In genomic region chr9:137294091-137294683, GRCh38 we compare ENCODE assay signal across 8 cellular contexts. TPM values are rescaled to one million over a fixed set of nuclear protein-coding genes. Genes with fewer than 3 reads are reported as not detected.
A peak's percentile ranks its signal among the peaks of the same experiment; 100 is the strongest.
DNase-seq lines count a peak whose midpoint lies in the region; ATAC-seq lines count a peak whose summit lies in the region.

No MANE protein-coding gene starts in this region.

- H3K27ac Mint-ChIP-seq in central memory CD8-positive, alpha-beta T cell (ENCODE audit: low read depth) = no peak overlapping the region
- H3K27ac Mint-ChIP-seq in naive thymus-derived CD8-positive, alpha-beta T cell = peak overlapping the region in 1 of 10 donors; percentile 8

- DNase-seq in activated T-cell treated with anti-CD3 and anti-CD28 coated beads for 24 hours (ENCODE audit: low read depth) (peak; percentile 24), activated T-cell treated with anti-CD3 and anti-CD28 coated beads for 4 hours (no peak), NOMO-1 treated with DMSO at 0.1 percent for 48 hours (lab: John Stamatoyannopoulos, UW; ENCODE audit: unreplicated experiment) (peak; percentile 69), DMS114 treated with DMSO at 0.1 percent for 48 hours (lab: John Stamatoyannopoulos, UW; ENCODE audit: unreplicated experiment) (no peak), NCI-H1048 (lab: John Stamatoyannopoulos, UW) (no peak), SIG-M5 (lab: John Stamatoyannopoulos, UW) (no peak)
- no peak for DNase-seq in central memory CD8-positive, alpha-beta T cell (ENCODE audit: low spot score in 2 of 2)
- DNase-seq in naive thymus-derived CD8-positive, alpha-beta T cell = no peak

- peaks cover 6% of the 10 kb centered on the region for H3K4me1 Mint-ChIP-seq in central memory CD8-positive, alpha-beta T cell
- H3K4me1 Mint-ChIP-seq in naive thymus-derived CD8-positive, alpha-beta T cell = peaks cover 2 to 13% (median 11%) of the 10 kb centered on the region in 4 donors

- peaks cover 50% of the 10 kb centered on the region for H3K27me3 Mint-ChIP-seq in central memory CD8-positive, alpha-beta T cell
- peaks cover 9 to 50% (median 21%) of the 10 kb centered on the region in 5 donors for H3K27me3 Mint-ChIP-seq in naive thymus-derived CD8-positive, alpha-beta T cell

- H3K9me3 Mint-ChIP-seq in central memory CD8-positive, alpha-beta T cell = no peaks in the 10 kb centered on the region
- peaks cover 0 to 4% (median 0%) of the 10 kb centered on the region in 9 donors for H3K9me3 Mint-ChIP-seq in naive thymus-derived CD8-positive, alpha-beta T cell

- ATAC-seq in central memory CD8-positive, alpha-beta T cell (replicated peaks; ENCODE audit: extremely low read depth, poor library complexity, severe bottlenecking) = no peak
- peak in 1 of 2 donors; percentile 52 for ATAC-seq in naive thymus-derived CD8-positive, alpha-beta T cell

- peaks cover 5% of the 10 kb centered on the region for H3K36me3 Mint-ChIP-seq in central memory CD8-positive, alpha-beta T cell (ENCODE audit: insufficient read depth)
- H3K36me3 Mint-ChIP-seq in naive thymus-derived CD8-positive, alpha-beta T cell = peaks cover 0 to 2% (median 0%) of the 10 kb centered on the region in 3 donors

- peak overlapping the region; percentile 50 for H3K4me3 Mint-ChIP-seq in central memory CD8-positive, alpha-beta T cell
- H3K4me3 Mint-ChIP-seq in naive thymus-derived CD8-positive, alpha-beta T cell = peak overlapping the region; percentile 29 to 62 (median 56)

- POLR2A ChIA-PET in naive thymus-derived CD8-positive, alpha-beta T cell (lab: Charles Lee) = interaction anchor here (0.8 to 1.5 kb wide), 2 partner anchors 28 to 258 kb away, joined by 3 read pairs; partner anchors contain the start of gene MRPL41

RNA-seq across cellular contexts. Expression of gene NRARP, which starts 7.9 kb away (rescaled TPM):
- 1 to 10 TPM; 2.4 to 2.5 TPM for total RNA-seq in naive thymus-derived CD8-positive, alpha-beta T cell
- not detected for polyA plus RNA-seq in naive thymus-derived CD8-positive, alpha-beta T cell

RNA-seq across cellular contexts. Expression of gene TOR4A, which starts 16.7 kb away (rescaled TPM):
- total RNA-seq in naive thymus-derived CD8-positive, alpha-beta T cell = 1 to 10 TPM in 1 of 2 experiments, under 1 TPM in 1; 0.91 to 1.4 TPM
- under 1 TPM in 2 of 3 donors, not detected in 1; 0.12 to 0.15 TPM for polyA plus RNA-seq in naive thymus-derived CD8-positive, alpha-beta T cell

RNA-seq across cellular contexts. Expression of gene NELFB, which starts 39.1 kb away (rescaled TPM):
- total RNA-seq in naive thymus-derived CD8-positive, alpha-beta T cell = 10 to 100 TPM; 42.4 to 45.9 TPM
- polyA plus RNA-seq in naive thymus-derived CD8-positive, alpha-beta T cell = 10 to 100 TPM; 20.4 to 29.7 (median 25.0) TPM

RNA-seq across cellular contexts. Expression of gene STPG3, which starts 43.1 kb away (rescaled TPM):
- total RNA-seq in naive thymus-derived CD8-positive, alpha-beta T cell = not detected
- not detected for polyA plus RNA-seq in naive thymus-derived CD8-positive, alpha-beta T cell

RNA-seq across cellular contexts. Expression of gene TUBB4B, which starts 53.1 kb away (rescaled TPM):
- 10 to 100 TPM; 60.2 TPM for total RNA-seq in naive thymus-derived CD8-positive, alpha-beta T cell
- 10 to 100 TPM; 10.8 to 23.4 (median 22.5) TPM for polyA plus RNA-seq in naive thymus-derived CD8-positive, alpha-beta T cell

Comparison
In these comparisons a context has a peak if more than half of its experiments do, and no peak if none do; other contexts are left out.
1. DNase-seq: peak in activated T-cell treated with anti-CD3 and anti-CD28 coated beads for 24 hours (single experiment) and NOMO-1 treated with DMSO at 0.1 percent for 48 hours (single experiment); none in activated T-cell treated with anti-CD3 and anti-CD28 coated beads for 4 hours (single experiment), central memory CD8-positive, alpha-beta T cell (0 of 2), naive thymus-derived CD8-positive, alpha-beta T cell (0 of 10), DMS114 treated with DMSO at 0.1 percent for 48 hours (single experiment), NCI-H1048 (single experiment) and SIG-M5 (single experiment).